ENCODE assay signal across 8 cellular contexts in genomic region chr2:201450910-201451329, GRCh38. TPM values are rescaled to one million over a fixed set of nuclear protein-coding genes. Genes with fewer than 3 reads are reported as not detected.
A peak's percentile ranks its signal among the peaks of the same experiment; 100 is the strongest.
DNase-seq lines count a peak whose midpoint lies in the region; ATAC-seq and TF ChIP-seq lines count a peak whose summit lies in the region.

No MANE protein-coding gene starts in this region.

- H4K20me1 ChIP-seq in fibroblast of lung (ENCODE audit: control insufficient read depth, extremely low read depth, insufficient read depth, low read length), result no peaks in the 10 kb centered on the region
- peaks cover 9% of the 10 kb centered on the region for H4K20me1 ChIP-seq in osteoblast (ENCODE audit: insufficient read depth, low read length)

- peaks cover 46% of the 10 kb centered on the region for H3K79me2 ChIP-seq in fibroblast of lung (ENCODE audit: control insufficient read depth, insufficient read depth, low read length)
- H3K79me2 ChIP-seq in osteoblast (ENCODE audit: insufficient read depth, low read length), result peaks cover 72% of the 10 kb centered on the region

- H3K36me3 ChIP-seq in fibroblast of lung (ENCODE audit: control insufficient read depth, insufficient read depth, low read length) (no peaks in the 10 kb centered on the region), osteoblast (ENCODE audit: insufficient read depth, low read length) (peaks cover 19% of the 10 kb centered on the region)

- H3K27me3 ChIP-seq in fibroblast of lung (ENCODE audit: control insufficient read depth, insufficient read depth, low read length) (no peaks in the 10 kb centered on the region), osteoblast (ENCODE audit: insufficient read depth, low read length) (no peaks in the 10 kb centered on the region)

- H3K4me3 Mint-ChIP-seq in activated CD8-positive, alpha-beta memory T cell treated with anti-CD3 and anti-CD28 coated beads, Interleukin-2, amount 10 ng/mL, durations not matched to agents 7 days and 5 days, result peak overlapping the region; percentile 99

- peaks cover 22% of the 10 kb centered on the region for H3K36me3 Mint-ChIP-seq in activated CD8-positive, alpha-beta memory T cell treated with anti-CD3 and anti-CD28 coated beads, Interleukin-2, amount 10 ng/mL, durations not matched to agents 7 days and 5 days

- TF ChIP-seq CTCF in fibroblast of lung (conservative IDR thresholded peaks at IDR 0.05 in 1 of 2, IDR thresholded peaks at IDR 0.05 in 1 of 2; ENCODE audit: low read depth in 1 of 2, low read length in 2 of 2) (no peak), osteoblast (IDR thresholded peaks at IDR 0.05; ENCODE audit: extremely low read depth, low read depth, low read length) (no peak)

- H3K4me2 ChIP-seq in fibroblast of lung (ENCODE audit: extremely low read depth, insufficient read depth, low read length) (peak overlapping the region; percentile 87), osteoblast (ENCODE audit: insufficient read depth, low read length) (peak overlapping the region; percentile 67)

- H3K4me3 ChIP-seq in fibroblast of lung (replicated peaks in 1 of 4; ENCODE audit: control extremely low read depth in 1 of 4, insufficient read depth in 1 of 4, low read depth in 3 of 4, low read length in 4 of 4) (peak overlapping the region; percentile 82 to 97 (median 90)), osteoblast (ENCODE audit: insufficient read depth, low read length) (peak overlapping the region; percentile 98)

- H3K9me3 ChIP-seq in fibroblast of lung (ENCODE audit: control insufficient read depth, insufficient read depth, low read depth, low read length), result no peaks in the 10 kb centered on the region
- no peaks in the 10 kb centered on the region for H3K9me3 ChIP-seq in osteoblast (ENCODE audit: low read depth, low read length)

- H3K4me1 ChIP-seq in fibroblast of lung (ENCODE audit: control insufficient read depth, extremely low read depth, insufficient read depth, low read length) (no peaks in the 10 kb centered on the region), osteoblast (ENCODE audit: insufficient read depth, low read length) (peaks cover 8% of the 10 kb centered on the region)

- CTCF ChIA-PET in activated CD8-positive, alpha-beta memory T cell treated with anti-CD3 and anti-CD28 coated beads, Interleukin-2, amount 10 ng/mL, durations not matched to agents 7 days and 5 days (lab: Charles Lee), result interaction anchor here (0.7 to 2.8 kb wide), 11 partner anchors 13 to 1118 kb away, joined by 3 to 12 read pairs (median 3); no protein-coding TSS in a partner anchor

- ATAC-seq in activated CD8-positive, alpha-beta memory T cell treated with anti-CD3 and anti-CD28 coated beads, Interleukin-2, amount 10 ng/mL, durations not matched to agents 7 days and 5 days, result no peak
- peak; percentile 12 for ATAC-seq in HG03159 (IDR thresholded peaks at IDR 0.05; ENCODE audit: unreplicated experiment)

- peak overlapping the region; percentile 93 for H2AFZ ChIP-seq in fibroblast of lung (ENCODE audit: low read length)
- H2AFZ ChIP-seq in osteoblast (ENCODE audit: low read length), result peak overlapping the region; percentile 97

- no peaks in the 10 kb centered on the region for H3K9me3 Mint-ChIP-seq in activated CD8-positive, alpha-beta memory T cell treated with anti-CD3 and anti-CD28 coated beads, Interleukin-2, amount 10 ng/mL, durations not matched to agents 7 days and 5 days (ENCODE audit: low read depth)

- H3K27ac ChIP-seq in fibroblast of lung (ENCODE audit: insufficient read depth, low read length) (peak overlapping the region; percentile 78), osteoblast (ENCODE audit: low read depth, low read length) (peak overlapping the region; percentile 86)

- no peak for DNase-seq in activated CD8-positive, alpha-beta memory T cell treated with anti-CD3 and anti-CD28 coated beads, Interleukin-2, amount 10 ng/mL, durations not matched to agents 7 days and 5 days
- DNase-seq in activated CD8-positive, alpha-beta memory T cell treated with anti-CD3 and anti-CD28 coated beads, Interleukin-2, amount 50 U/mL, for 4 hours, result no peak
- DNase-seq in SK-N-DZ (ENCODE audit: low spot score) (peak; percentile 40), fibroblast of lung (ENCODE audit: low read depth in 2 of 2) (peak in 1 of 2 donors; percentile 57), osteoblast (ENCODE audit: insufficient read length, low spot score, missing footprints) (peak; percentile 78), GM19238 (ENCODE audit: insufficient read length, low spot score) (no peak)
- DNase-seq in NK-92 treated with Interleukin-12 subunit alpha and Interleukin-12 subunit beta, amount 100 ng/mL, for 24 hours (lab: John Stamatoyannopoulos, UW), result no peak

- H3K27me3 Mint-ChIP-seq in activated CD8-positive, alpha-beta memory T cell treated with anti-CD3 and anti-CD28 coated beads, Interleukin-2, amount 10 ng/mL, durations not matched to agents 7 days and 5 days, result no peaks in the 10 kb centered on the region

- peak overlapping the region; percentile 98 for H3K27ac Mint-ChIP-seq in activated CD8-positive, alpha-beta memory T cell treated with anti-CD3 and anti-CD28 coated beads, Interleukin-2, amount 10 ng/mL, durations not matched to agents 7 days and 5 days

- H3K9ac ChIP-seq in fibroblast of lung (ENCODE audit: insufficient read depth, low read length), result peak overlapping the region; percentile 81

- H3K4me1 Mint-ChIP-seq in activated CD8-positive, alpha-beta memory T cell treated with anti-CD3 and anti-CD28 coated beads, Interleukin-2, amount 10 ng/mL, durations not matched to agents 7 days and 5 days, result peaks cover 54% of the 10 kb centered on the region

RNA-seq across cellular contexts. Expression of gene TRAK2, which starts 0.3 kb away (rescaled TPM):
- 10 to 100 TPM; 39.8 to 42.7 TPM for total RNA-seq in activated CD8-positive, alpha-beta memory T cell treated with anti-CD3 and anti-CD28 coated beads, Interleukin-2, amount 10 ng/mL, durations not matched to agents 7 days and 5 days
- polyA plus RNA-seq in SK-N-DZ (2014; cell fraction: cytosol; rRNA removed), result 8.1 and 10.7 TPM in 2 replicates
- 8.8 and 10.2 TPM in 2 replicates for polyA plus RNA-seq in SK-N-DZ (2014; cell fraction: nucleus; rRNA removed)
- total RNA-seq in fibroblast of lung (72.9 and 81.1 TPM in 2 replicates), osteoblast (56.8 and 66.3 TPM in 2 replicates)
- 48.6 and 73.2 TPM in 2 replicates for polyA plus RNA-seq in fibroblast of lung
- 30.4 and 46.3 TPM in 2 replicates for polyA plus RNA-seq in fibroblast of lung (2012)
- 26.7 and 36.1 TPM in 2 replicates for polyA minus RNA-seq in fibroblast of lung (ENCODE audit: low replicate concordance)

RNA-seq across cellular contexts. Expression of gene STRADB, which starts 0.6 kb away (rescaled TPM):
- 10 to 100 TPM; 17.0 to 19.2 TPM for total RNA-seq in activated CD8-positive, alpha-beta memory T cell treated with anti-CD3 and anti-CD28 coated beads, Interleukin-2, amount 10 ng/mL, durations not matched to agents 7 days and 5 days
- polyA plus RNA-seq in SK-N-DZ (2014; cell fraction: cytosol; rRNA removed), result 54.1 and 86.4 TPM in 2 replicates
- polyA plus RNA-seq in SK-N-DZ (2014; cell fraction: nucleus; rRNA removed), result 43.1 and 61.7 TPM in 2 replicates
- total RNA-seq in fibroblast of lung, result 57.8 and 84.7 TPM in 2 replicates
- polyA plus RNA-seq in fibroblast of lung, result 24.4 and 27.4 TPM in 2 replicates
- 30.7 and 33.7 TPM in 2 replicates for polyA plus RNA-seq in fibroblast of lung (2012)
- polyA minus RNA-seq in fibroblast of lung (ENCODE audit: low replicate concordance), result 18.5 and 20.1 TPM in 2 replicates
- total RNA-seq in osteoblast, result 43.1 and 55.7 TPM in 2 replicates

Comparison
In these comparisons a context has a peak if more than half of its experiments do, and no peak if none do; other contexts are left out.
1. DNase-seq: peak in SK-N-DZ (single experiment) and osteoblast (single experiment); none in activated CD8-positive, alpha-beta memory T cell treated with anti-CD3 and anti-CD28 coated beads, Interleukin-2, amount 10 ng/mL, durations not matched to agents 7 days and 5 days (single experiment), activated CD8-positive, alpha-beta memory T cell treated with anti-CD3 and anti-CD28 coated beads, Interleukin-2, amount 50 U/mL, for 4 hours (single experiment), NK-92 treated with Interleukin-12 subunit alpha and Interleukin-12 subunit beta, amount 100 ng/mL, for 24 hours (single experiment) and GM19238 (single experiment).